ENCODE assay signal across 8 cellular contexts in genomic region chr3:101676219-101676764, GRCh38. TPM values are rescaled to one million over a fixed set of nuclear protein-coding genes. Genes with fewer than 3 reads are reported as not detected.
DNase-seq lines count a peak whose midpoint lies in the region; ATAC-seq, FAIRE-seq and TF ChIP-seq lines count a peak whose summit lies in the region.

No MANE protein-coding gene starts in this region.

- DNase-seq in Daoy (ENCODE audit: low read depth) (peak; percentile 98), LNCaP clone FGC (ENCODE audit: low read depth) (peak; percentile 70), frontal cortex (ENCODE audit: low spot score in 2 of 2) (peak; percentile 80 to 86), ovary (peak; percentile 95 to 97 (median 96)), tibial nerve (ENCODE audit: low spot score in 2 of 2) (peak; percentile 78 to 84), DMS153 (lab: John Stamatoyannopoulos, UW) (no peak)
- DNase-seq in activated T-helper 1 cell treated with anti-CD3 and anti-CD28 coated beads, Interleukin-12 subunit alpha, Interleukin-12 subunit beta, Interleukin-2, Interleukin-4 antibody, amounts not matched to agents 30 ng/mL and 10 ng/mL and 1 ng/mL, durations not matched to agents 14 hours and 24 hours and 36 hours (ENCODE audit: low spot score): peak; percentile 96

- H3K4me3 Mint-ChIP-seq in activated T-helper 1 cell treated with anti-CD3 and anti-CD28 coated beads, Interleukin-12 subunit alpha, Interleukin-12 subunit beta, Interleukin-2, Interleukin-4 antibody, amounts not matched to agents 30 ng/mL and 10 ng/mL and 1 ng/mL, durations not matched to agents 14 hours and 24 hours and 36 hours: peak overlapping the region; percentile 96

- TF ChIP-seq CTCF in LNCaP clone FGC (IDR thresholded peaks at IDR 0.05; ENCODE audit: control insufficient read depth, extremely low read depth, insufficient read depth): no peak
- TF ChIP-seq CTCF in ovary (IDR thresholded peaks at IDR 0.05): no peak
- TF ChIP-seq CTCF in tibial nerve (IDR thresholded peaks at IDR 0.05): peak in 2 of 5 experiments; percentile 34 to 44

- WGBS in ovary, 3 donors: 0 to 1% (median 1%) methylated on average over 48 to 57 of the region's 57 CpGs
- WGBS in tibial nerve, 2 donors: 0% methylated on average over 56 of the region's 57 CpGs; no CpG with 5 or more reads in 1 of the 2 donors

- H3K27me3 ChIP-seq in ovary: no peaks in the 10 kb centered on the region
- no peaks in the 10 kb centered on the region for H3K27me3 ChIP-seq in tibial nerve

- peak; percentile 86 for ATAC-seq in GM21825 (IDR thresholded peaks at IDR 0.05; ENCODE audit: unreplicated experiment)

- peak overlapping the region; percentile 97 for H3K27ac Mint-ChIP-seq in activated T-helper 1 cell treated with anti-CD3 and anti-CD28 coated beads, Interleukin-12 subunit alpha, Interleukin-12 subunit beta, Interleukin-2, Interleukin-4 antibody, amounts not matched to agents 30 ng/mL and 10 ng/mL and 1 ng/mL, durations not matched to agents 14 hours and 24 hours and 36 hours

- peaks cover 59% of the 10 kb centered on the region for H3K4me1 Mint-ChIP-seq in activated T-helper 1 cell treated with anti-CD3 and anti-CD28 coated beads, Interleukin-12 subunit alpha, Interleukin-12 subunit beta, Interleukin-2, Interleukin-4 antibody, amounts not matched to agents 30 ng/mL and 10 ng/mL and 1 ng/mL, durations not matched to agents 14 hours and 24 hours and 36 hours (ENCODE audit: low read depth)

- TF ChIP-seq EP300 in ovary (IDR thresholded peaks at IDR 0.05) (no peak), tibial nerve (IDR thresholded peaks at IDR 0.05) (peak in 1 of 2 donors; percentile 70)

- H3K9me3 Mint-ChIP-seq in activated T-helper 1 cell treated with anti-CD3 and anti-CD28 coated beads, Interleukin-12 subunit alpha, Interleukin-12 subunit beta, Interleukin-2, Interleukin-4 antibody, amounts not matched to agents 30 ng/mL and 10 ng/mL and 1 ng/mL, durations not matched to agents 14 hours and 24 hours and 36 hours: no peaks in the 10 kb centered on the region

- peak; percentile 59 for TF ChIP-seq POLR2A in ovary (IDR thresholded peaks at IDR 0.05)
- TF ChIP-seq POLR2A in tibial nerve (IDR thresholded peaks at IDR 0.05): peak; percentile 6 to 76

- H3K27ac ChIP-seq in ovary (peak overlapping the region; percentile 89 to 96), tibial nerve (peak overlapping the region; percentile 89 to 98 (median 96))

- H3K9me3 ChIP-seq in ovary (no peaks in the 10 kb centered on the region), tibial nerve (no peaks in the 10 kb centered on the region)

- H3K4me3 ChIP-seq in LNCaP clone FGC (ENCODE audit: low read depth, low read length): peak overlapping the region; percentile 96
- peak overlapping the region; percentile 83 for H3K4me3 ChIP-seq in ovary
- peak overlapping the region; percentile 79 to 99 (median 91) for H3K4me3 ChIP-seq in tibial nerve

- H3K36me3 ChIP-seq in ovary (no peaks in the 10 kb centered on the region), tibial nerve (peaks cover 0 to 36% (median 5%) of the 10 kb centered on the region in 3 donors)

- no peak for FAIRE-seq in frontal cortex (lab: Jason Lieb, UNC)

- H3K36me3 Mint-ChIP-seq in activated T-helper 1 cell treated with anti-CD3 and anti-CD28 coated beads, Interleukin-12 subunit alpha, Interleukin-12 subunit beta, Interleukin-2, Interleukin-4 antibody, amounts not matched to agents 30 ng/mL and 10 ng/mL and 1 ng/mL, durations not matched to agents 14 hours and 24 hours and 36 hours (ENCODE audit: low read depth): peaks cover 34% of the 10 kb centered on the region

- H3K4me1 ChIP-seq in ovary (ENCODE audit: insufficient read depth): peaks cover 10% of the 10 kb centered on the region
- peaks cover 0 to 38% (median 19%) of the 10 kb centered on the region in 4 donors for H3K4me1 ChIP-seq in tibial nerve

- H3K27me3 Mint-ChIP-seq in activated T-helper 1 cell treated with anti-CD3 and anti-CD28 coated beads, Interleukin-12 subunit alpha, Interleukin-12 subunit beta, Interleukin-2, Interleukin-4 antibody, amounts not matched to agents 30 ng/mL and 10 ng/mL and 1 ng/mL, durations not matched to agents 14 hours and 24 hours and 36 hours (ENCODE audit: insufficient read depth): no peaks in the 10 kb centered on the region

- intact Hi-C loops in activated T-helper 1 cell treated with anti-CD3 and anti-CD28 coated beads, Interleukin-12 subunit alpha, Interleukin-12 subunit beta, Interleukin-2, Interleukin-4 antibody, amounts not matched to agents 30 ng/mL and 10 ng/mL and 1 ng/mL, durations not matched to agents 14 hours and 24 hours and 36 hours (cut with micrococcal nuclease): loop anchor here (1.0 to 5.0 kb wide), 11 partner anchors 32 to 1859 kb away; partner anchors contain the start of genes CMSS1, LNP1, PCNP and SENP7
- intact Hi-C loops in ovary (cut with DNase I): loop anchor here in 1 of 4 donors (10.0 kb wide), 1 partner anchor 101 kb away; the partner anchor contains the start of gene PCNP

RNA-seq across cellular contexts. Expression of gene ZBTB11, which starts 0.6 kb away (rescaled TPM):
- total RNA-seq in Daoy (2014; rRNA removed; shearing (Covaris generic)): 21.6 and 23.7 TPM in 2 replicates
- 29.0 and 31.9 TPM in 2 replicates for total RNA-seq in activated T-helper 1 cell treated with anti-CD3 and anti-CD28 coated beads, Interleukin-12 subunit alpha, Interleukin-12 subunit beta, Interleukin-2, Interleukin-4 antibody, amounts not matched to agents 30 ng/mL and 10 ng/mL and 1 ng/mL, durations not matched to agents 14 hours and 24 hours and 36 hours
- 52.6 TPM for total RNA-seq in frontal cortex
- total RNA-seq in ovary: 10 to 100 TPM; 15.1 to 24.7 (median 19.3) TPM
- 10 to 100 TPM in 1 of 2 donors, 1 to 10 TPM in 1; 7.6 to 10.7 TPM for polyA plus RNA-seq in ovary
- 10 to 100 TPM; 18.3 to 20.5 (median 19.6) TPM for total RNA-seq in tibial nerve

RNA-seq across cellular contexts. Expression of gene RPL24, which starts 10.2 kb away (rescaled TPM):
- 2,801 and 2,885 TPM in 2 replicates for total RNA-seq in Daoy (2014; rRNA removed; shearing (Covaris generic))
- 1,454 and 1,462 TPM in 2 replicates for total RNA-seq in activated T-helper 1 cell treated with anti-CD3 and anti-CD28 coated beads, Interleukin-12 subunit alpha, Interleukin-12 subunit beta, Interleukin-2, Interleukin-4 antibody, amounts not matched to agents 30 ng/mL and 10 ng/mL and 1 ng/mL, durations not matched to agents 14 hours and 24 hours and 36 hours
- 4,229 TPM for total RNA-seq in frontal cortex
- total RNA-seq in ovary: 1,000 to 10,000 TPM; 1,843 to 5,887 (median 2,506) TPM
- polyA plus RNA-seq in ovary: 1,000 to 10,000 TPM; 2,953 to 4,596 TPM
- 1,000 to 10,000 TPM; 1,024 to 1,620 (median 1,272) TPM for total RNA-seq in tibial nerve

RNA-seq across cellular contexts. Expression of gene CEP97, which starts 48.1 kb away (rescaled TPM):
- 17.3 and 17.6 TPM in 2 replicates for total RNA-seq in Daoy (2014; rRNA removed; shearing (Covaris generic))
- 20.2 and 20.6 TPM in 2 replicates for total RNA-seq in activated T-helper 1 cell treated with anti-CD3 and anti-CD28 coated beads, Interleukin-12 subunit alpha, Interleukin-12 subunit beta, Interleukin-2, Interleukin-4 antibody, amounts not matched to agents 30 ng/mL and 10 ng/mL and 1 ng/mL, durations not matched to agents 14 hours and 24 hours and 36 hours
- total RNA-seq in frontal cortex: 72.2 TPM
- 10 to 100 TPM in 1 of 7 donors, 1 to 10 TPM in 6; 7.5 to 11.1 (median 8.3) TPM for total RNA-seq in ovary
- 1 to 10 TPM; 2.4 to 3.9 TPM for polyA plus RNA-seq in ovary
- 10 to 100 TPM; 11.2 to 20.8 (median 14.1) TPM for total RNA-seq in tibial nerve
